Comparison of ENCODE assay signal across 21 cellular contexts in the genomic region with DNA sequence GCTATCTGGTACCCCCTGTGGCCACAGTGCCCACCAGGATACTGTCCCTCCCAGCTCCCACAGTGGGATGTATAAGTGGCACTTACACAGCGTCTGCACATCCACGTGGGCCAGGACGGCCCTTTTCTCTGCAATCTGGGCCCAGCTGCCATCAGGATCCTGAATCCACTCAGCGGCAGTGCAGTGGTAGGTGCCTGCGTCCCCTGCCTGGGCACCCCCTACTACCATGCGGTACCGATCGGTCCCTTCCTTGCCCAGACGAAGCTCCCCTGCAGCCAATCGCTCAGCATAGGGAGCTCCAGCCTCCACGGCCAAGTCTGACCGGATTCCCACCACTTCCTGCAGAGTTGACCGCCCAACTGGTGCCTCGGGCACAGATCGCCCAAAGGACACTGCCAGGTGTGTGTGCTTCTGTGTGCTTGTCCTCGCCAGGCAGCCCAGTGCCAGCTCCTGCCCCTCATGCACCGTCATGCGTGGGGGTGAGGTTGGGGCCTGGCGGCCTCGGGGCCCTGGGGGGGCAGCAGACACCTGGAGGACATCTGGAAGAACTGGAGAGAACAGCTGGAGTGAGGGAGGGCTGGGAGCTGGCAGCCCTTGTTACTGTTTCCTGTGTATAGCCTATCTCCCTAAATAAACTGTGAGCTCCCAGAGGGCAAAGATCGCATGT. TPM values are rescaled to one million over a fixed set of nuclear protein-coding genes. Genes with fewer than 3 reads are reported as not detected.
DNase-seq lines count a peak whose midpoint lies in the region; ATAC-seq, FAIRE-seq and TF ChIP-seq lines count a peak whose summit lies in the region.
"Had no signal": no experiment of that assay in that cellular context is flagged by ENCODE, and none has a peak within 500 bp of the region (broad histone marks: within the 10 kb centered on the region; RNA-seq: fewer than 3 reads in every experiment).

No MANE protein-coding gene starts in this region.

- H2BK12ac ChIP-seq in neuronal stem cell (ENCODE audit: low read length): no peak overlapping the region

- H3K4me3 ChIP-seq in BLaER1 (no peak overlapping the region), kidney (ENCODE audit: low read length in 2 of 2) (no peak overlapping the region), neuronal stem cell (ENCODE audit: low read length in 2 of 2) (no peak overlapping the region)
- H3K4me3 ChIP-seq: A549, GM23248, K562 had no signal

- H3K4me2 ChIP-seq in BLaER1: peak overlapping the region; percentile 28
- H3K4me2 ChIP-seq in neuronal stem cell (ENCODE audit: insufficient read depth, low read length, poor library complexity, severe bottlenecking): no peak overlapping the region
- H3K4me2 ChIP-seq: A549 had no signal

- H3K36me3 ChIP-seq in BLaER1 (peaks cover 69% of the 10 kb centered on the region), kidney (ENCODE audit: control insufficient read depth in 1 of 2, insufficient read depth in 2 of 2, low read length in 2 of 2) (peaks cover 3 to 15% of the 10 kb centered on the region in 2 donors), neuronal stem cell (replicated peaks in 1 of 2; ENCODE audit: control insufficient read depth in 2 of 2, insufficient read depth in 2 of 2, low read length in 2 of 2) (peaks cover 0 to 8% of the 10 kb centered on the region in 2 donors)

- H3K4ac ChIP-seq in neuronal stem cell (ENCODE audit: low read length): no peak overlapping the region

- POLR2A ChIA-PET in activated CD8-positive, alpha-beta T cell treated with anti-CD3 and anti-CD28 coated beads for 36 hours (lab: Charles Lee): no interaction called here

- no peak for TF ChIP-seq CTCF in kidney (IDR thresholded peaks at IDR 0.05; ENCODE audit: borderline replicate concordance, extremely low read depth, insufficient read depth)
- no peak for TF ChIP-seq CTCF in activated CD8-positive, alpha-beta T cell treated with anti-CD3 and anti-CD28 coated beads for 36 hours (IDR thresholded peaks at IDR 0.05)
- TF ChIP-seq CTCF in glutamatergic neuron (IDR thresholded peaks at IDR 0.05; ENCODE audit: partially characterized antibody, unreplicated experiment): no peak

- H2BK15ac ChIP-seq in neuronal stem cell (ENCODE audit: low read length): no peak overlapping the region

- peak overlapping the region; percentile 67 for H3K23ac ChIP-seq in neuronal stem cell (ENCODE audit: low read depth, low read length, poor library complexity)

- H3K9me3 Mint-ChIP-seq in stimulated activated memory B cell treated with anti-CD40 and anti-IgM and Interleukin-4, amounts not matched to agents 10 μg/mL and 1 μg/mL and 100 μg/mL, for 72 hours: no peaks in the 10 kb centered on the region
- no peaks in the 10 kb centered on the region for H3K9me3 Mint-ChIP-seq in activated CD8-positive, alpha-beta T cell treated with anti-CD3 and anti-CD28 coated beads for 36 hours
- H3K9me3 Mint-ChIP-seq in glutamatergic neuron (ENCODE audit: unreplicated experiment): peaks cover 11% of the 10 kb centered on the region

- no peaks in the 10 kb centered on the region for H3K79me1 ChIP-seq in neuronal stem cell (ENCODE audit: low read depth, low read length)

- H3K4me3 Mint-ChIP-seq in stimulated activated memory B cell treated with anti-CD40 and anti-IgM and Interleukin-4, amounts not matched to agents 10 μg/mL and 1 μg/mL and 100 μg/mL, for 72 hours: no peak overlapping the region
- H3K4me3 Mint-ChIP-seq in activated CD8-positive, alpha-beta T cell treated with anti-CD3 and anti-CD28 coated beads for 36 hours: no peak overlapping the region
- no peak overlapping the region for H3K4me3 Mint-ChIP-seq in glutamatergic neuron (ENCODE audit: unreplicated experiment)

- H3K9me3 ChIP-seq in BLaER1 (no peaks in the 10 kb centered on the region), kidney (ENCODE audit: control insufficient read depth in 1 of 2, low read length in 2 of 2) (no peaks in the 10 kb centered on the region), neuronal stem cell (replicated peaks in 1 of 2; ENCODE audit: control insufficient read depth in 2 of 2, insufficient read depth in 1 of 2, low read depth in 1 of 2, low read length in 2 of 2) (no peaks in the 10 kb centered on the region)
- H3K9me3 ChIP-seq: A549 had no signal

- no peaks in the 10 kb centered on the region for H3K27me3 Mint-ChIP-seq in stimulated activated memory B cell treated with anti-CD40 and anti-IgM and Interleukin-4, amounts not matched to agents 10 μg/mL and 1 μg/mL and 100 μg/mL, for 72 hours
- no peaks in the 10 kb centered on the region for H3K27me3 Mint-ChIP-seq in activated CD8-positive, alpha-beta T cell treated with anti-CD3 and anti-CD28 coated beads for 36 hours
- H3K27me3 Mint-ChIP-seq in glutamatergic neuron (ENCODE audit: unreplicated experiment): peaks cover 11% of the 10 kb centered on the region

- no peaks in the 10 kb centered on the region for H3K27me3 ChIP-seq in BLaER1
- no peaks in the 10 kb centered on the region for H3K27me3 ChIP-seq in neuronal stem cell (ENCODE audit: control insufficient read depth in 3 of 3, insufficient read depth in 3 of 3, low read depth in 1 of 3, low read length in 3 of 3)

- H4K91ac ChIP-seq in neuronal stem cell (ENCODE audit: low read depth, low read length, poor library complexity): no peak overlapping the region

- H3K36me3 Mint-ChIP-seq in stimulated activated memory B cell treated with anti-CD40 and anti-IgM and Interleukin-4, amounts not matched to agents 10 μg/mL and 1 μg/mL and 100 μg/mL, for 72 hours: peaks cover 41% of the 10 kb centered on the region
- peaks cover 9% of the 10 kb centered on the region for H3K36me3 Mint-ChIP-seq in activated CD8-positive, alpha-beta T cell treated with anti-CD3 and anti-CD28 coated beads for 36 hours (ENCODE audit: low read depth)
- H3K36me3 Mint-ChIP-seq in glutamatergic neuron (ENCODE audit: unreplicated experiment): no peaks in the 10 kb centered on the region

- DNase-seq in kidney (peak; percentile 40), neuronal stem cell (ENCODE audit: low spot score) (no peak), glutamatergic neuron (no peak), SHP77 (lab: John Stamatoyannopoulos, UW) (no peak)
- DNase-seq in activated CD8-positive, alpha-beta T cell treated with anti-CD3 and anti-CD28 coated beads for 36 hours: no peak
- DNase-seq: CD4-positive, CD25-positive, alpha-beta regulatory T cell; DMS79 treated with DMSO at 0.1 percent for 48 hours; GDM1; GM23248; NCI-H1048; NCI-H146; NCI-H69; NK-92 treated with Interleukin-12 subunit alpha and Interleukin-12 subunit beta, amount 100 ng/mL, for 24 hours; OCI-M1; RPMI8226 had no signal

- no peak overlapping the region for H2AFZ ChIP-seq in neuronal stem cell (ENCODE audit: low read length)
- H2AFZ ChIP-seq: GM23248 had no signal

- no peak overlapping the region for H2BK120ac ChIP-seq in neuronal stem cell (ENCODE audit: low read depth, low read length)

- WGBS in neuronal stem cell (ENCODE audit: extremely low coverage in 2 of 2, insufficient read length in 2 of 2, insufficient replicate concordance in 1 of 2), 2 donors: no CpG with 5 or more reads among the region's 21 CpGs

- no peak overlapping the region for H4K8ac ChIP-seq in neuronal stem cell (ENCODE audit: low read depth, low read length)

- H3K27ac ChIP-seq in BLaER1 (peak overlapping the region; percentile 56), angular gyrus (ENCODE audit: low read depth, low read length) (peak overlapping the region; percentile 96), kidney (ENCODE audit: low read depth in 2 of 2, low read length in 2 of 2) (no peak overlapping the region), neuronal stem cell (replicated peaks; ENCODE audit: low read length) (no peak overlapping the region)
- H3K27ac ChIP-seq: A549, GM23248 had no signal

- peaks cover 49% of the 10 kb centered on the region for H4K20me1 ChIP-seq in BLaER1

- intact Hi-C loops in kidney (cut with DNase I): no loop called here
- intact Hi-C loops in activated CD8-positive, alpha-beta T cell treated with anti-CD3 and anti-CD28 coated beads for 36 hours (cut with micrococcal nuclease): loop anchor here (10.0 kb wide), 1 partner anchor 521 kb away; no protein-coding TSS in a partner anchor

- H2BK5ac ChIP-seq in neuronal stem cell (ENCODE audit: low read length): no peak overlapping the region

- CTCF ChIA-PET in activated CD8-positive, alpha-beta T cell treated with anti-CD3 and anti-CD28 coated beads for 36 hours (lab: Charles Lee): interaction anchor here (7.3 kb wide), 1 partner anchor 10 kb away, joined by 119 read pairs; a partner anchor contains a TSS

- no peak overlapping the region for H3K9ac ChIP-seq in BLaER1
- no peak overlapping the region for H3K9ac ChIP-seq in kidney (ENCODE audit: low read length in 2 of 2)
- H3K9ac ChIP-seq in neuronal stem cell (ENCODE audit: low read depth, low read length, poor library complexity): peak overlapping the region; percentile 51
- H3K9ac ChIP-seq: GM23248 had no signal

- no peak overlapping the region for H3K18ac ChIP-seq in neuronal stem cell (ENCODE audit: low read length)

- no peak overlapping the region for H3K27ac Mint-ChIP-seq in stimulated activated memory B cell treated with anti-CD40 and anti-IgM and Interleukin-4, amounts not matched to agents 10 μg/mL and 1 μg/mL and 100 μg/mL, for 72 hours
- no peak overlapping the region for H3K27ac Mint-ChIP-seq in activated CD8-positive, alpha-beta T cell treated with anti-CD3 and anti-CD28 coated beads for 36 hours
- H3K27ac Mint-ChIP-seq in glutamatergic neuron (ENCODE audit: unreplicated experiment): no peak overlapping the region

- H3K4me1 Mint-ChIP-seq in stimulated activated memory B cell treated with anti-CD40 and anti-IgM and Interleukin-4, amounts not matched to agents 10 μg/mL and 1 μg/mL and 100 μg/mL, for 72 hours: peaks cover 25% of the 10 kb centered on the region
- H3K4me1 Mint-ChIP-seq in activated CD8-positive, alpha-beta T cell treated with anti-CD3 and anti-CD28 coated beads for 36 hours (ENCODE audit: low read depth): peaks cover 40% of the 10 kb centered on the region
- H3K4me1 Mint-ChIP-seq in glutamatergic neuron (ENCODE audit: low read depth, unreplicated experiment): peaks cover 15% of the 10 kb centered on the region

- ATAC-seq in stimulated activated memory B cell treated with anti-CD40 and anti-IgM and Interleukin-4, amounts not matched to agents 10 μg/mL and 1 μg/mL and 100 μg/mL, for 72 hours: no peak
- no peak for ATAC-seq in activated CD8-positive, alpha-beta T cell treated with anti-CD3 and anti-CD28 coated beads for 36 hours
- ATAC-seq: A549, K562 had no signal

- no peak overlapping the region for H3K14ac ChIP-seq in neuronal stem cell (ENCODE audit: low read length)

- peak overlapping the region; percentile 76 for H2AK5ac ChIP-seq in neuronal stem cell (ENCODE audit: low read depth, low read length)

- H3K4me1 ChIP-seq in BLaER1 (peaks cover 48% of the 10 kb centered on the region), kidney (ENCODE audit: control insufficient read depth in 1 of 2, insufficient read depth in 1 of 2, low read depth in 1 of 2, low read length in 2 of 2) (peaks cover 15 to 24% of the 10 kb centered on the region in 2 donors), neuronal stem cell (ENCODE audit: control insufficient read depth in 2 of 2, insufficient read depth in 1 of 2, low read depth in 1 of 2, low read length in 2 of 2) (peaks cover 18 to 25% of the 10 kb centered on the region in 2 donors)

- FAIRE-seq in kidney (lab: Jason Lieb, UNC): no peak
- FAIRE-seq: A549, HTR-8/SVneo had no signal

RNA-seq across cellular contexts. Expression of a gene that starts 4.7 kb away (rescaled TPM):
- total RNA-seq in kidney (40.9 TPM), glutamatergic neuron (ENCODE audit: unreplicated experiment) (45.9 TPM)
- 47.0 TPM for polyA plus RNA-seq in kidney (ENCODE audit: insufficient read depth, low read depth, low replicate concordance)
- 12.3 TPM for polyA plus RNA-seq in neuronal stem cell (2013, experiment 1 of 2)
- 12.6 TPM for polyA plus RNA-seq in neuronal stem cell (2013, experiment 2 of 2)
- total RNA-seq in activated CD8-positive, alpha-beta T cell treated with anti-CD3 and anti-CD28 coated beads for 36 hours: 10 to 100 TPM; 48.0 to 49.5 TPM

RNA-seq across cellular contexts. Expression of a gene that starts 12.4 kb away (rescaled TPM):
- total RNA-seq in kidney: not detected
- polyA plus RNA-seq in kidney (ENCODE audit: insufficient read depth, low read depth, low replicate concordance): 0.09 TPM
- 0.01 TPM for polyA plus RNA-seq in neuronal stem cell (2013, experiment 1 of 2)
- polyA plus RNA-seq in neuronal stem cell (2013, experiment 2 of 2): 0.01 TPM
- total RNA-seq in activated CD8-positive, alpha-beta T cell treated with anti-CD3 and anti-CD28 coated beads for 36 hours: not detected
- 2.0 TPM for total RNA-seq in glutamatergic neuron (ENCODE audit: unreplicated experiment)
- total RNA-seq: CD4-positive, CD25-positive, alpha-beta regulatory T cell; GM23248; K562 had no signal
- polyA plus RNA-seq: A549, GM23248, K562 had no signal

RNA-seq across cellular contexts. Expression of a gene that starts 21.8 kb away (rescaled TPM):
- total RNA-seq in kidney: 4.1 TPM
- polyA plus RNA-seq in kidney (ENCODE audit: insufficient read depth, low read depth, low replicate concordance): 5.5 TPM
- polyA plus RNA-seq in neuronal stem cell (2013, experiment 1 of 2): 56.5 TPM
- polyA plus RNA-seq in neuronal stem cell (2013, experiment 2 of 2): 57.9 TPM
- total RNA-seq in activated CD8-positive, alpha-beta T cell treated with anti-CD3 and anti-CD28 coated beads for 36 hours: not detected
- total RNA-seq in glutamatergic neuron (ENCODE audit: unreplicated experiment): not detected
- total RNA-seq: CD4-positive, CD25-positive, alpha-beta regulatory T cell had no signal
- polyA plus RNA-seq: CD4-positive, CD25-positive, alpha-beta regulatory T cell had no signal

RNA-seq across cellular contexts. Expression of a gene that starts 23.8 kb away (rescaled TPM):
- 4.9 TPM for total RNA-seq in kidney
- 57.6 TPM for polyA plus RNA-seq in kidney (ENCODE audit: insufficient read depth, low read depth, low replicate concordance)
- 0.08 TPM for polyA plus RNA-seq in neuronal stem cell (2013, experiment 1 of 2)
- 0.22 TPM for polyA plus RNA-seq in neuronal stem cell (2013, experiment 2 of 2)
- total RNA-seq in activated CD8-positive, alpha-beta T cell treated with anti-CD3 and anti-CD28 coated beads for 36 hours: under 1 TPM; 0.14 to 0.29 TPM
- total RNA-seq in glutamatergic neuron (ENCODE audit: unreplicated experiment): not detected
- total RNA-seq: CD4-positive, CD25-positive, alpha-beta regulatory T cell; GM23248; K562 had no signal
- polyA plus RNA-seq: CD4-positive, CD25-positive, alpha-beta regulatory T cell; GM23248 had no signal

RNA-seq across cellular contexts. Expression of a gene that starts 57.6 kb away (rescaled TPM):
- 0.19 TPM for total RNA-seq in kidney
- not detected for polyA plus RNA-seq in kidney (ENCODE audit: insufficient read depth, low read depth, low replicate concordance)
- polyA plus RNA-seq in neuronal stem cell (2013, experiment 1 of 2): 0.77 TPM
- polyA plus RNA-seq in neuronal stem cell (2013, experiment 2 of 2): 0.72 TPM
- total RNA-seq in activated CD8-positive, alpha-beta T cell treated with anti-CD3 and anti-CD28 coated beads for 36 hours: not detected
- total RNA-seq in glutamatergic neuron (ENCODE audit: unreplicated experiment): not detected
- total RNA-seq: CD4-positive, CD25-positive, alpha-beta regulatory T cell; GM23248; K562 had no signal
- polyA plus RNA-seq: A549; CD4-positive, CD25-positive, alpha-beta regulatory T cell; GM23248 had no signal

Comparison
In these comparisons a context has a peak if more than half of its experiments do, and no peak if none do; other contexts are left out.
1. H3K27ac ChIP-seq: peak in BLaER1 (single experiment) and angular gyrus (single experiment); none in kidney (0 of 2) and neuronal stem cell (single experiment).